Comparison of ENCODE assay signal across 25 cellular contexts in the genomic region with DNA sequence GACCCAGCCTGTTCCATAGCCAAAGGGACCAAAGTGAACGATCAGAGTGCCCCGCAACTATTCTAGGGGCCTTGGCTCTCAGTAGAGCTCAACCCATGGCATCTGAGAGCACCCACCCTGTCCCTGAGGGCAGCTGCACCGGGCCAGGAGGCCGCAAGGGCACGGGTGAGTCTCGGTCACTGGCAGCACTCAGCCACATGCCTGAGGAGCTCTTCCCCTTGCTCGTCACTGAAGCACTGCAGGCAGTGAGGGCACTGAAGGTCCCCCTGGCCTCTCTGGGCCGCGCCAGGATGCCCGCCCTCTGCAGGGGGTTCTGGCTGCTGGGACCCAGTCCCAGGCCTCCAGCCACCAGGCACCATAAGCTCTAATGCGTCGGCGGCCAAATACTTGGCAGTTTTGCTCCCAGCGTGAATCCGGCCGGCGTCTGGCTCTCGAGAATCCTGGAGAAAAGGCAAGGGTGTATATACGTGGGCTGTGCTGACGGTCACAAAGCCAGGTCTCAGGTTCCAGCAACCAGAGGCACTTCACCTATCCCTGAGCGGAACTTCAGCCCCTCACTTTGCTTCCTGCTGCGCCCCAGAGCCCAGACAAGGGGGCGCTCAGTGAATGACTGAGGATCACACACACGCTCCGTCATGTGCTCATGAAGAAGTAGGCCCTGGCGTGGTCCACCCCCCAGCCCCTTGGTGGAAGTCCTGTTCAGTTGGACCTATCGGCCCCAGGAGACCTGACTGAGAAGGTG. TPM values are rescaled to one million over a fixed set of nuclear protein-coding genes. Genes with fewer than 3 reads are reported as not detected.
DNase-seq lines count a peak whose midpoint lies in the region; ATAC-seq and TF ChIP-seq lines count a peak whose summit lies in the region.
"Had no signal": no experiment of that assay in that cellular context is flagged by ENCODE, and none has a peak within 500 bp of the region (broad histone marks: within the 10 kb centered on the region; RNA-seq: fewer than 3 reads in every experiment).

No MANE protein-coding gene starts in this region.

- H3K4me3 ChIP-seq in right cardiac atrium (ENCODE audit: low read length): no peak overlapping the region
- no peak overlapping the region for H3K4me3 ChIP-seq in Peyer's patch
- H3K4me3 ChIP-seq: body of pancreas, GM23338 had no signal

- TF ChIP-seq POLR2A in Peyer's patch (IDR thresholded peaks at IDR 0.05): no peak

- H3K36me3 Mint-ChIP-seq in activated naive CD8-positive, alpha-beta T cell treated with anti-CD3 and anti-CD28 coated beads, Interleukin-2, amount 50 U/mL, for 24 hours (ENCODE audit: low read depth): peaks cover 41% of the 10 kb centered on the region
- H3K36me3 Mint-ChIP-seq in memory B cell (peaks cover 6% of the 10 kb centered on the region), osteocyte (ENCODE audit: unreplicated experiment) (peaks cover 20% of the 10 kb centered on the region)

- intact Hi-C loops in cardiac septum (cut with DNase I): no loop called here
- intact Hi-C loops in right cardiac atrium (cut with DNase I): no loop called here

- no peak overlapping the region for H3K4me3 Mint-ChIP-seq in activated naive CD8-positive, alpha-beta T cell treated with anti-CD3 and anti-CD28 coated beads, Interleukin-2, amount 50 U/mL, for 24 hours
- H3K4me3 Mint-ChIP-seq in memory B cell (no peak overlapping the region), osteocyte (ENCODE audit: unreplicated experiment) (no peak overlapping the region)
- H3K4me3 Mint-ChIP-seq: activated CD4-positive, alpha-beta memory T cell treated with anti-CD3 and anti-CD28 coated beads, Interleukin-2, amount 10 ng/mL, durations not matched to agents 7 days and 5 days; activated naive CD4-positive, alpha-beta T cell treated with anti-CD3 and anti-CD28 coated beads, Interleukin-2, amount 50 U/mL, for 24 hours; CD4-positive, alpha-beta T cell; GM23338 had no signal

- TF ChIP-seq CTCF in Peyer's patch (IDR thresholded peaks at IDR 0.05) (no peak), osteocyte (IDR thresholded peaks at IDR 0.05) (no peak)

- peaks cover 0 to 62% (median 0%) of the 10 kb centered on the region in 3 donors for H3K36me3 ChIP-seq in Peyer's patch

- DNase-seq in cardiac septum (ENCODE audit: low spot score) (peak; percentile 68), right cardiac atrium (no peak), memory B cell (ENCODE audit: low spot score in 2 of 2) (no peak), Peyer's patch (no peak), NCI-H2171 (lab: John Stamatoyannopoulos, UW) (no peak), osteocyte (ENCODE audit: extremely low spot score, unreplicated experiment) (no peak), RKO (ENCODE audit: low spot score) (no peak)
- no peak for DNase-seq in activated naive CD8-positive, alpha-beta T cell treated with anti-CD3 and anti-CD28 coated beads, Interleukin-2, amount 50 U/mL, for 24 hours
- DNase-seq: ACHN; activated CD4-positive, alpha-beta memory T cell treated with anti-CD3 and anti-CD28 coated beads, Interleukin-2, amount 10 ng/mL, durations not matched to agents 7 days and 5 days; activated T-cell treated with anti-CD3 and anti-CD28 coated beads, Interleukin-2, amount 50 U/mL, for 1 hour; body of pancreas; CD4-positive, alpha-beta T cell; dermis blood vessel endothelial cell; DMS79; left ventricle myocardium superior; MM.1S; NCI-H1694; NCI-H748 treated with DMSO at 0.1 percent for 48 hours; retina; SIG-M5; T-helper 2 cell; WERI-Rb-1 had no signal

- H3K27me3 Mint-ChIP-seq in activated naive CD8-positive, alpha-beta T cell treated with anti-CD3 and anti-CD28 coated beads, Interleukin-2, amount 50 U/mL, for 24 hours: no peaks in the 10 kb centered on the region
- H3K27me3 Mint-ChIP-seq in memory B cell (no peaks in the 10 kb centered on the region), osteocyte (ENCODE audit: unreplicated experiment) (no peaks in the 10 kb centered on the region)
- H3K27me3 Mint-ChIP-seq: activated CD4-positive, alpha-beta memory T cell treated with anti-CD3 and anti-CD28 coated beads, Interleukin-2, amount 10 ng/mL, durations not matched to agents 7 days and 5 days; activated naive CD4-positive, alpha-beta T cell treated with anti-CD3 and anti-CD28 coated beads, Interleukin-2, amount 50 U/mL, for 24 hours; CD4-positive, alpha-beta T cell had no signal

- no peaks in the 10 kb centered on the region for H3K4me1 ChIP-seq in right cardiac atrium (ENCODE audit: control insufficient read depth, insufficient read depth, low read length)
- H3K4me1 ChIP-seq in Peyer's patch: peaks cover 0 to 16% (median 7%) of the 10 kb centered on the region in 4 donors
- H3K4me1 ChIP-seq: body of pancreas had no signal

- H3K27ac ChIP-seq in right cardiac atrium (ENCODE audit: low read length) (no peak overlapping the region), Peyer's patch (no peak overlapping the region)
- H3K27ac ChIP-seq: body of pancreas, WERI-Rb-1 had no signal

- ATAC-seq in right cardiac atrium: no peak
- no peak for ATAC-seq in activated naive CD8-positive, alpha-beta T cell treated with anti-CD3 and anti-CD28 coated beads, Interleukin-2, amount 50 U/mL, for 24 hours
- no peak for ATAC-seq in memory B cell (ENCODE audit: low read depth)
- ATAC-seq: body of pancreas, GM23338, left ventricle myocardium superior had no signal

- H3K27ac Mint-ChIP-seq in activated naive CD8-positive, alpha-beta T cell treated with anti-CD3 and anti-CD28 coated beads, Interleukin-2, amount 50 U/mL, for 24 hours: peak overlapping the region; percentile 55
- H3K27ac Mint-ChIP-seq in memory B cell (peak overlapping the region; percentile 54), osteocyte (ENCODE audit: unreplicated experiment) (no peak overlapping the region)
- H3K27ac Mint-ChIP-seq: activated CD4-positive, alpha-beta memory T cell treated with anti-CD3 and anti-CD28 coated beads, Interleukin-2, amount 10 ng/mL, durations not matched to agents 7 days and 5 days; GM23338 had no signal

- H3K9me3 ChIP-seq in right cardiac atrium (ENCODE audit: control insufficient read depth, low read length) (no peaks in the 10 kb centered on the region), Peyer's patch (no peaks in the 10 kb centered on the region)
- H3K9me3 ChIP-seq: body of pancreas had no signal

- H3K27me3 ChIP-seq in right cardiac atrium (ENCODE audit: control insufficient read depth, insufficient read depth) (no peaks in the 10 kb centered on the region), Peyer's patch (no peaks in the 10 kb centered on the region)
- H3K27me3 ChIP-seq: body of pancreas had no signal

- no peaks in the 10 kb centered on the region for H3K9me3 Mint-ChIP-seq in activated naive CD8-positive, alpha-beta T cell treated with anti-CD3 and anti-CD28 coated beads, Interleukin-2, amount 50 U/mL, for 24 hours
- H3K9me3 Mint-ChIP-seq in memory B cell (no peaks in the 10 kb centered on the region), osteocyte (ENCODE audit: unreplicated experiment) (no peaks in the 10 kb centered on the region)
- H3K9me3 Mint-ChIP-seq: activated naive CD4-positive, alpha-beta T cell treated with anti-CD3 and anti-CD28 coated beads, Interleukin-2, amount 50 U/mL, for 24 hours; CD4-positive, alpha-beta T cell had no signal

- 89% methylated on average over 27 of the region's 27 CpGs for WGBS in right cardiac atrium

- peaks cover 33% of the 10 kb centered on the region for H3K4me1 Mint-ChIP-seq in activated naive CD8-positive, alpha-beta T cell treated with anti-CD3 and anti-CD28 coated beads, Interleukin-2, amount 50 U/mL, for 24 hours
- peaks cover 18% of the 10 kb centered on the region for H3K4me1 Mint-ChIP-seq in memory B cell
- H3K4me1 Mint-ChIP-seq in osteocyte (ENCODE audit: unreplicated experiment): peaks cover 16% of the 10 kb centered on the region
- H3K4me1 Mint-ChIP-seq: GM23338 had no signal

RNA-seq across cellular contexts. Expression of a gene that starts 13.9 kb away (rescaled TPM):
- total RNA-seq in cardiac septum: 22.6 TPM
- total RNA-seq in right cardiac atrium: 10 to 100 TPM; 20.2 to 28.0 (median 24.6) TPM
- polyA plus RNA-seq in right cardiac atrium: 24.9 TPM
- total RNA-seq in Peyer's patch: 100 to 1,000 TPM; 135 to 255 (median 145) TPM
- total RNA-seq in osteocyte: 32.7 and 34.0 TPM in 2 replicates

RNA-seq across cellular contexts. Expression of a gene that starts 50.6 kb away (rescaled TPM):
- total RNA-seq in cardiac septum (19.1 TPM), right cardiac atrium (10 to 100 TPM; 20.5 to 28.8 (median 26.3) TPM), Peyer's patch (100 to 1,000 TPM in 2 of 4 donors, 10 to 100 TPM in 2; 54.8 to 208 (median 102) TPM), osteocyte (105 and 110 TPM in 2 replicates)
- polyA plus RNA-seq in right cardiac atrium: 21.7 TPM
